31 cellular contexts compared by ENCODE assay signal in the genomic region with DNA sequence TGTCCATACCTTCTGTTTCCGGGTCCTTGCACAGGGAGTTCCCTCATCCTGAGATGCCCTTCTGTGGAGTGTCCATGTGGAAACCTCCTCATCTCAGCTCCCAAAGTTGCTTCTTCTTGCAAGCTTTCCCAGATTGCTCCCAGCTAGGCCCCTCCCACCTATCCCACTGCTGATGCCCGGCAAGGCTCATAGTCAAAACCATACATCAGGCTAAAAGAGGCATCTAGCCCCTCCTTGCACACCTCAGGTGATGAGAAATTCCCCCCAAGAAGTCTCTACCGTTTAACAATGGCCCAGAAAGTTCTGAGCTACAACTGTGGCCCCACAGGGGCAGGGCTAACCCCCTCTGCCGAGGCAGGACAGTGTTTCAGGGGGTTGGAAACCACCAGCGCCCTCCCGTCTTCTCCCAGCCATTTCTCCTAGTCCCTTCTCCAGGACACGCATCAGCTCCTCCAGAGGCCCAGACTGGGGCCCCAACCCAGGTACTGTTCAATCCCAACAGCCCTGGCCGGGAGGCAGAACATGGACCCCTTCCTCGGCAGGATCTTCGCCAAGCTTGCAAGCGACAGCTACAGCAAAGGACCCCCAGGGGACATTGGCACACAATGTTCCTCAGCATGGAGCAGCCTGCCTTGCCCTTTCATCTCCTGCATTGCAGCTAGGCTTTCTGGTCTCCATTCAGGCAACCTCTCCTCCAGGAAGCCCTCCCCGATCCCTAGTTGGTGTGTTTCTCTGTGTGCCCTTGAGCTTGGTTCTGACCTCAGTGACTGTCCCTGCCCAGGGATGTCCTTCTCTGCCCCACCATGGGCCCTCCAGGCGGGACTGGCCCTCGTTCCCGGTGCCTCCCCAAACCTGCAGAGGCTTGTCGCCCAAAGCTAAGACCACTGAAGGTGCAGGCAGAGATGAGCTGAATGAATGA. TPM values are rescaled to one million over a fixed set of nuclear protein-coding genes. Genes with fewer than 3 reads are reported as not detected.
DNase-seq lines count a peak whose midpoint lies in the region; ATAC-seq and TF ChIP-seq lines count a peak whose summit lies in the region.
"Had no signal": no experiment of that assay in that cellular context is flagged by ENCODE, and none has a peak within 500 bp of the region (broad histone marks: within the 10 kb centered on the region; RNA-seq: fewer than 3 reads in every experiment).

No MANE protein-coding gene starts in this region.

- no peak for TF ChIP-seq EP300 in SK-N-SH (IDR thresholded peaks at IDR 0.05; ENCODE audit: borderline replicate concordance in 1 of 2, low read depth in 1 of 2, low read length in 1 of 2)

- H3K4me1 ChIP-seq in SK-N-SH (ENCODE audit: control insufficient read depth in 1 of 2, insufficient read depth in 2 of 2, low read depth in 1 of 2, low read length in 1 of 2) (peaks cover 0 to 28% of the 10 kb centered on the region in 2 experiments; a peak in 2 of 4 replicates), BE2C (peaks cover 14% of the 10 kb centered on the region), osteoblast (ENCODE audit: insufficient read depth, low read length) (no peaks in the 10 kb centered on the region)

- no peaks in the 10 kb centered on the region for H3K9me3 ChIP-seq in SK-N-SH
- H3K9me3 ChIP-seq in BE2C: no peaks in the 10 kb centered on the region
- no peaks in the 10 kb centered on the region for H3K9me3 ChIP-seq in osteoblast (ENCODE audit: low read depth, low read length)
- H3K9me3 ChIP-seq: heart left ventricle had no signal

- H3K27me3 ChIP-seq in SK-N-SH (ENCODE audit: insufficient read depth) (peaks cover 10% of the 10 kb centered on the region; the same call in 1 of the 2 replicates), BE2C (no peaks in the 10 kb centered on the region; the same call in 1 of the 2 replicates), osteoblast (ENCODE audit: insufficient read depth, low read length) (peaks cover 28% of the 10 kb centered on the region)

- CTCF ChIA-PET in SK-N-SH (lab: Yijun Ruan, JAX): interaction anchor here (0.7 to 1.3 kb wide), 4 partner anchors 23 to 208 kb away, joined by 3 to 5 read pairs (median 4); no protein-coding TSS in a partner anchor

- peak overlapping the region; percentile 43 for H3K27ac Mint-ChIP-seq in glutamatergic neuron (ENCODE audit: unreplicated experiment)
- H3K27ac Mint-ChIP-seq: activated naive CD4-positive, alpha-beta T cell treated with anti-CD3 and anti-CD28 coated beads for 36 hours; activated T-cell treated with anti-CD3 and anti-CD28 coated beads, Interleukin-2, amount 50 U/mL, for 72 hours; CD4-positive, CD25-positive, alpha-beta regulatory T cell; memory B cell; stimulated activated naive B cell treated with anti-CD40 and anti-IgM and Interleukin-4, amounts not matched to agents 10 μg/mL and 1 μg/mL and 100 μg/mL, for 72 hours; T-helper 1 cell treated with Interleukin-12 subunit alpha and Interleukin-12 subunit beta and Interleukin-4 antibody, amounts not matched to agents 30 μg/mL and 1 μg/mL, for 36 hours had no signal

- ATAC-seq in SK-N-SH treated with all-trans-retinoic acid at 6 μM for 48 hours: no peak
- ATAC-seq: activated T-cell treated with anti-CD3 and anti-CD28 coated beads, Interleukin-2, amount 50 U/mL, for 72 hours; effector memory CD8-positive, alpha-beta T cell; esophagus mucosa; stimulated activated naive B cell treated with anti-CD40 and anti-IgM and Interleukin-4, amounts not matched to agents 10 μg/mL and 1 μg/mL and 100 μg/mL, for 72 hours had no signal

- H3K27me3 Mint-ChIP-seq in glutamatergic neuron (ENCODE audit: unreplicated experiment): peaks cover 2% of the 10 kb centered on the region

- peaks cover 14% of the 10 kb centered on the region for H3K4me1 Mint-ChIP-seq in glutamatergic neuron (ENCODE audit: low read depth, unreplicated experiment)
- H3K4me1 Mint-ChIP-seq: memory B cell had no signal

- no peak overlapping the region for H3K4me2 ChIP-seq in SK-N-SH
- no peak overlapping the region for H3K4me2 ChIP-seq in osteoblast (ENCODE audit: insufficient read depth, low read length)

- no peak overlapping the region for H3K4me3 Mint-ChIP-seq in glutamatergic neuron (ENCODE audit: unreplicated experiment)
- H3K4me3 Mint-ChIP-seq: activated naive CD4-positive, alpha-beta T cell treated with anti-CD3 and anti-CD28 coated beads for 36 hours; activated T-cell treated with anti-CD3 and anti-CD28 coated beads, Interleukin-2, amount 50 U/mL, for 72 hours; effector memory CD8-positive, alpha-beta T cell; memory B cell; stimulated activated naive B cell treated with anti-CD40 and anti-IgM and Interleukin-4, amounts not matched to agents 10 μg/mL and 1 μg/mL and 100 μg/mL, for 72 hours; T-helper 1 cell treated with Interleukin-12 subunit alpha and Interleukin-12 subunit beta and Interleukin-4 antibody, amounts not matched to agents 30 μg/mL and 1 μg/mL, for 36 hours had no signal

- POLR2A ChIA-PET in SK-N-SH (lab: Yijun Ruan, JAX): no interaction called here

- WGBS in SK-N-SH (ENCODE audit: low lambda C conversion rate): 82% methylated on average over 14 of the region's 16 CpGs

- H3K4me3 ChIP-seq in SK-N-SH (ENCODE audit: low read depth in 2 of 2, low read length in 1 of 2) (no peak overlapping the region), BE2C (ENCODE audit: low read depth, low read length) (no peak overlapping the region), osteoblast (ENCODE audit: insufficient read depth, low read length) (no peak overlapping the region)
- H3K4me3 ChIP-seq: coronary artery, heart left ventricle had no signal

- H3K36me3 ChIP-seq in SK-N-SH (replicated peaks in 1 of 2; ENCODE audit: control insufficient read depth in 1 of 2, insufficient read depth in 2 of 2, low read length in 1 of 2) (no peaks in the 10 kb centered on the region), BE2C (no peaks in the 10 kb centered on the region), osteoblast (ENCODE audit: insufficient read depth, low read length) (no peaks in the 10 kb centered on the region)
- H3K36me3 ChIP-seq: heart left ventricle had no signal

- TF ChIP-seq RAD21 in SK-N-SH (IDR thresholded peaks at IDR 0.05; ENCODE audit: low read length): no peak

- H3K27ac ChIP-seq in SK-N-SH (ENCODE audit: low read depth in 2 of 2, low read length in 1 of 2): no peak overlapping the region
- no peak overlapping the region for H3K27ac ChIP-seq in osteoblast (ENCODE audit: low read depth, low read length)
- H3K27ac ChIP-seq: 22Rv1, coronary artery, heart left ventricle had no signal

- H3F3A ChIP-seq in SK-N-SH (replicated peaks; ENCODE audit: insufficient read depth): no peaks in the 10 kb centered on the region

- DNase-seq in SK-N-SH: peak; percentile 17
- peak; percentile 6 for DNase-seq in BE2C
- peak; percentile 17 for DNase-seq in glutamatergic neuron
- peak; percentile 83 for DNase-seq in osteoblast (ENCODE audit: insufficient read length, low spot score, missing footprints)
- DNase-seq in HPDE6-E6E7 (ENCODE audit: extremely low spot score): no peak
- no peak for DNase-seq in epidermal melanocyte (ENCODE audit: insufficient read length, low spot score)
- no peak for DNase-seq in mucosa of gallbladder (ENCODE audit: low spot score)
- DNase-seq: activated CD4-positive, alpha-beta T cell treated with anti-CD3 and anti-CD28 coated beads for 48 hours; activated naive CD4-positive, alpha-beta T cell treated with anti-CD3 and anti-CD28 coated beads for 36 hours; activated T-cell treated with anti-CD3 and anti-CD28 coated beads, Interleukin-2, amount 50 U/mL, for 72 hours; amniotic stem cell; CD4-positive, CD25-positive, alpha-beta regulatory T cell; effector memory CD8-positive, alpha-beta T cell; foreskin fibroblast; Karpas-422; kidney glomerular epithelial cell; NCI-H1436 treated with DMSO at 0.1 percent for 48 hours; NCI-H2107; NCI-H446; NCI-H82; nucleus accumbens; stimulated activated CD4-positive, alpha-beta T cell treated with anti-CD3 and anti-CD28 coated beads, Interleukin-4, amount 100 ng/mL, for 4 hours; stimulated activated naive B cell treated with anti-CD40 and anti-IgM and Interleukin-4, amounts not matched to agents 10 μg/mL and 1 μg/mL and 100 μg/mL, for 72 hours had no signal

- no peak overlapping the region for H3K9ac ChIP-seq in SK-N-SH

- H3K79me2 ChIP-seq in SK-N-SH (ENCODE audit: insufficient read depth): no peaks in the 10 kb centered on the region
- no peaks in the 10 kb centered on the region for H3K79me2 ChIP-seq in osteoblast (ENCODE audit: insufficient read depth, low read length)

- no peaks in the 10 kb centered on the region for H3K36me3 Mint-ChIP-seq in glutamatergic neuron (ENCODE audit: unreplicated experiment)
- H3K36me3 Mint-ChIP-seq: CD4-positive, CD25-positive, alpha-beta regulatory T cell; memory B cell; stimulated activated naive B cell treated with anti-CD40 and anti-IgM and Interleukin-4, amounts not matched to agents 10 μg/mL and 1 μg/mL and 100 μg/mL, for 72 hours had no signal

- TF ChIP-seq CTCF in SK-N-SH (IDR thresholded peaks at IDR 0.05): no peak
- TF ChIP-seq CTCF in BE2C (IDR thresholded peaks at IDR 0.05; ENCODE audit: low read depth, low read length): no peak
- TF ChIP-seq CTCF in glutamatergic neuron (IDR thresholded peaks at IDR 0.05; ENCODE audit: partially characterized antibody, unreplicated experiment): no peak
- no peak for TF ChIP-seq CTCF in osteoblast (IDR thresholded peaks at IDR 0.05; ENCODE audit: extremely low read depth, low read depth, low read length)

- no peak overlapping the region for H2AFZ ChIP-seq in SK-N-SH (ENCODE audit: low read depth)
- H2AFZ ChIP-seq in osteoblast (ENCODE audit: low read length): no peak overlapping the region

- H3K9me2 ChIP-seq in SK-N-SH: no peaks in the 10 kb centered on the region

- H4K20me1 ChIP-seq in SK-N-SH (ENCODE audit: insufficient read depth): no peaks in the 10 kb centered on the region
- H4K20me1 ChIP-seq in osteoblast (ENCODE audit: insufficient read depth, low read length): no peaks in the 10 kb centered on the region

- peaks cover 2% of the 10 kb centered on the region for H3K9me3 Mint-ChIP-seq in glutamatergic neuron (ENCODE audit: unreplicated experiment)
- H3K9me3 Mint-ChIP-seq: activated naive CD4-positive, alpha-beta T cell treated with anti-CD3 and anti-CD28 coated beads for 36 hours; activated T-cell treated with anti-CD3 and anti-CD28 coated beads, Interleukin-2, amount 50 U/mL, for 72 hours; effector memory CD8-positive, alpha-beta T cell; memory B cell; stimulated activated naive B cell treated with anti-CD40 and anti-IgM and Interleukin-4, amounts not matched to agents 10 μg/mL and 1 μg/mL and 100 μg/mL, for 72 hours; T-helper 1 cell treated with Interleukin-12 subunit alpha and Interleukin-12 subunit beta and Interleukin-4 antibody, amounts not matched to agents 30 μg/mL and 1 μg/mL, for 36 hours had no signal

RNA-seq across cellular contexts. Expression of a gene that starts 4.5 kb away (rescaled TPM):
- polyA plus RNA-seq in SK-N-SH (2012; rRNA removed): 4.2 and 4.4 TPM in 2 replicates
- polyA plus RNA-seq in SK-N-SH (2012; cell fraction: cytosol; rRNA removed): 1.9 and 4.4 TPM in 2 replicates
- polyA plus RNA-seq in SK-N-SH (2012; cell fraction: nucleus; rRNA removed): 23.8 and 41.4 TPM in 2 replicates
- polyA plus RNA-seq in BE2C (2012; ENCODE audit: insufficient read depth, insufficient read length, low read depth): 178 TPM
- total RNA-seq in glutamatergic neuron (ENCODE audit: unreplicated experiment): 7.0 TPM
- 1.1 TPM in 1 of 2 replicates, not detected in the other for total RNA-seq in osteoblast
- total RNA-seq in mucosa of gallbladder: 4.5 TPM
- total RNA-seq: RPMI7951 had no signal

Comparison
In these comparisons a context has a peak if more than half of its experiments do, and no peak if none do; other contexts are left out.
1. DNase-seq: peak in SK-N-SH (single experiment), BE2C (single experiment), glutamatergic neuron (single experiment) and osteoblast (single experiment); none in HPDE6-E6E7 (single experiment), epidermal melanocyte (single experiment) and mucosa of gallbladder (single experiment).